ENCODE assay signal across 22 cellular contexts in genomic region chr3:13670292-13670691, GRCh38.
"Had no signal": no experiment of that assay in that cellular context is flagged by ENCODE, and none has a peak within 500 bp of the region (broad histone marks: within the 10 kb centered on the region; RNA-seq: fewer than 3 reads in every experiment).

No MANE protein-coding gene starts in this region.

- ATAC-seq: activated CD8-positive, alpha-beta memory T cell treated with anti-CD3 and anti-CD28 coated beads, Interleukin-2, amount 10 ng/mL, durations not matched to agents 7 days and 5 days; Panc1; Right ventricle myocardium inferior; SK-N-SH treated with all-trans-retinoic acid at 6 μM for 48 hours had no signal

- DNase-seq: activated B cell treated with CpG ODN at 0.5 μM for 24 hours; activated CD4-positive, alpha-beta T cell treated with anti-CD3 and anti-CD28 coated beads for 1 hour; activated CD4-positive, alpha-beta T cell treated with anti-CD3 and anti-CD28 coated beads, Interleukin-2, amount 10 ng/mL, durations not matched to agents 24 days and 14 days; activated CD4-positive, alpha-beta T cell treated with anti-CD3 and anti-CD28 coated beads, Interleukin-2, amount 50 U/mL, for 48 hours; activated CD8-positive, alpha-beta memory T cell treated with anti-CD3 and anti-CD28 coated beads, Interleukin-2, amount 10 ng/mL, durations not matched to agents 7 days and 5 days; activated gamma-delta T cell; activated naive CD4-positive, alpha-beta T cell treated with anti-CD3 and anti-CD28 coated beads for 36 hours; activated T-cell treated with anti-CD3 and anti-CD28 coated beads, Interleukin-2, amount 50 U/mL, for 24 hours; amygdala; KG1; NCI-H1092 treated with DMSO at 0.1 percent for 48 hours; NCI-H1436; NCI-H187 treated with DMSO at 0.1 percent for 48 hours; NCI-H2081 treated with DMSO at 0.1 percent for 48 hours; NCI-H446; NCI-H524; OCI-M1; RPMI8226; T-helper 9 cell had no signal
